In the genomic region with DNA sequence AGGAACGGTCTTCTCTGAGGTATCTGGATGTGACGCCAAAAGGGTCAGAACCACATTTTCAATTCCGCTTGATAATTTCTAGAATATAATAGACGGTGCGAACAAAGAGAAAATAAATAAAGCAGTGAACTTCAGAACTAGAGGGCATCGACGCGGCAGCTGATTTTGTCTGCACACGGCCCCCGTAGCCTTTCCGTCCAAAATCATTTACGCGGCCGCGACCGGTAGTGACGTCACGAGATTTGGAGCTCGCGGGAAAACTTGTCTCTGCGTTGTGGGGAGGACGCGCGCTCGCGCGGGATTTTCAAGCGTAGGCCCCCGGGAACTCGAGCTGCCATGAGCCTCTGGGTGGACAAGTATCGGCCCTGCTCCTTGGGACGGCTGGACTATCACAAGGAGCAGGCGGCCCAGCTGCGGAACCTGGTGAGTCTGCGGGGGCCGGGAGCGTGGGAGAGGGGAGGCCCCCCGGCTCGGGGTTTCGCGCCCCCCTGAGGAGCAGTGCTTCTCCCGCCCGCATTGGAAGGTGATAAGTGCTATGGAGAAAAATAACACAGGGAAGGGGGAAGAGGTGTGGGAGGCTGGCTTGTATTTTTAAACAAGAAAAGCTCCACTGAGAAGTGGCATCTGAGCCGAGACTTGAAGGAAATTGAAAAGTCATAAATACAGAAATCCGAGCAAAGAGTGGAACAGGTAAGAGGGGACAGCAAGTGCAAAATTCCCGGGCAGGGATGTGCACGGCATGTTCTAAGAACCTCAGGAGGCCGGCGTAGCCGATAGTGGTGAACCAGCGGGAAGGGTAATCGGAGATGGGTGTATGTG, we compare ENCODE assay signal across 8 cellular contexts. TPM values are rescaled to one million over a fixed set of nuclear protein-coding genes. Genes with fewer than 3 reads are reported as not detected.
DNase-seq lines count a peak whose midpoint lies in the region; ATAC-seq and TF ChIP-seq lines count a peak whose summit lies in the region.

Gene RFC3, plus strand, starts transcription at position 307 of the 819 bp plus-strand sequence. Its CDS starts 30 bp downstream, at position 337.

- intact Hi-C loops in A673 (cut with micrococcal nuclease; ENCODE audit: unreplicated experiment) (no loop called here), mammary epithelial cell (cut with micrococcal nuclease) (no loop called here)

- BruUV-seq in A673 (replicated peaks; lab: Mats Ljungman, UMichigan) (TSS peak; percentile 67), mammary epithelial cell (replicated peaks; lab: Mats Ljungman, UMichigan) (TSS peak; percentile 60)

- peak within 1 kb of the TSS; percentile 72 for H3K4me2 ChIP-seq in mammary epithelial cell (ENCODE audit: insufficient read depth, low read depth, low read length)

- H3K27me3 ChIP-seq in A673 (replicated peaks; ENCODE audit: insufficient read depth, low read depth, low read length, poor library complexity) (no peaks in the 10 kb centered on the region), mammary epithelial cell (ENCODE audit: insufficient read depth, low read length) (no peaks in the 10 kb centered on the region)

- H2AFZ ChIP-seq in mammary epithelial cell (ENCODE audit: low read depth, low read length), result peak within 1 kb of the TSS; percentile 88

- H3K9ac ChIP-seq in mammary epithelial cell (ENCODE audit: insufficient read depth, low read length), result peak within 1 kb of the TSS; percentile 96

- POLR2A ChIA-PET in A673 (lab: Charles Lee; ENCODE audit: low non-redundant PET), result interaction anchor here (0.7 kb wide), 1 partner anchor 19 kb away, joined by 4 read pairs; no protein-coding TSS in a partner anchor

- in situ Hi-C loops in mammary epithelial cell (cut with MboI; ENCODE audit: low sequenced_read_pairs in 2 of 2), result no loop called here

- 0% methylated on average over 38 of the region's 52 CpGs for WGBS in mammary epithelial cell (ENCODE audit: low coverage, missing lambda C conversion rate)

- CTCF ChIA-PET in A673 (lab: Charles Lee) (no interaction called here), mammary epithelial cell (lab: Charles Lee; ENCODE audit: low non-redundant PET) (interaction anchor here (0.6 kb wide), 1 partner anchor 115 kb away, joined by 5 read pairs; no protein-coding TSS in a partner anchor)

- H3K4me1 ChIP-seq in A673 (ENCODE audit: insufficient read depth, low read length, poor library complexity, severe bottlenecking) (peaks cover 5% of the 10 kb centered on the region), mammary epithelial cell (ENCODE audit: insufficient read depth, low read length) (peaks cover 5% of the 10 kb centered on the region)

- peak; percentile 97 for ATAC-seq in GM18868 (IDR thresholded peaks at IDR 0.05; ENCODE audit: unreplicated experiment)
- peak; percentile 86 for ATAC-seq in HG03108 (IDR thresholded peaks at IDR 0.05; ENCODE audit: unreplicated experiment)

- DNase-seq in A673 (ENCODE audit: low spot score), result peak; percentile 98
- peak; percentile 50 for DNase-seq in NCI-H2196 treated with DMSO at 0.1 percent for 48 hours (lab: John Stamatoyannopoulos, UW; ENCODE audit: unreplicated experiment)
- DNase-seq in mammary epithelial cell, result peak; percentile 92

- H3K9me3 ChIP-seq in A673 (ENCODE audit: low read depth, low read length, poor library complexity, severe bottlenecking), result no peaks in the 10 kb centered on the region
- H3K9me3 ChIP-seq in mammary epithelial cell (replicated peaks; ENCODE audit: insufficient read depth, low read length), result no peaks in the 10 kb centered on the region
- H3K9me3 ChIP-seq in iPS-18c (ENCODE audit: control insufficient read depth, insufficient read depth, low read length), result no peaks in the 10 kb centered on the region

- H3K4me3 ChIP-seq in A673 (ENCODE audit: low read depth, low read length, poor library complexity, severe bottlenecking) (peak within 1 kb of the TSS; percentile 82), mammary epithelial cell (replicated peaks in 1 of 3; ENCODE audit: insufficient read depth in 1 of 3, low read depth in 2 of 3, low read length in 3 of 3) (peak within 1 kb of the TSS; percentile 63 to 84 (median 67)), iPS-18c (ENCODE audit: insufficient read depth, low read depth, low read length) (peak within 1 kb of the TSS; percentile 89), skin epidermis (peak within 1 kb of the TSS; percentile 59 to 97 (median 84))

- TF ChIP-seq CTCF in A673 (conservative IDR thresholded peaks at IDR 0.05; ENCODE audit: low read depth, low read length) (no peak), VCaP (conservative IDR thresholded peaks at IDR 0.05) (no peak), mammary epithelial cell (conservative IDR thresholded peaks at IDR 0.05 in 1 of 2, IDR thresholded peaks at IDR 0.05 in 1 of 2; ENCODE audit: extremely low read depth in 1 of 2, insufficient read depth in 1 of 2, low read depth in 1 of 2, low read length in 2 of 2) (no peak)

- no peaks in the 10 kb centered on the region for H4K20me1 ChIP-seq in mammary epithelial cell (ENCODE audit: insufficient read depth, low read length)

- dilution Hi-C loops in mammary epithelial cell (cut with HindIII; ENCODE audit: low sequenced_read_pairs), result no loop called here

- H3K79me2 ChIP-seq in mammary epithelial cell (ENCODE audit: insufficient read depth, low read length), result peaks cover 38% of the 10 kb centered on the region

- peaks cover 26% of the 10 kb centered on the region for H3K36me3 ChIP-seq in A673 (ENCODE audit: insufficient read depth, low read length, poor library complexity, severe bottlenecking)
- peaks cover 9% of the 10 kb centered on the region for H3K36me3 ChIP-seq in mammary epithelial cell (ENCODE audit: insufficient read depth, low read length)

- peak within 1 kb of the TSS; percentile 93 for H3K27ac ChIP-seq in A673 (ENCODE audit: low read depth, low read length, poor library complexity, severe bottlenecking)
- peak within 1 kb of the TSS; percentile 81 for H3K27ac ChIP-seq in VCaP
- H3K27ac ChIP-seq in mammary epithelial cell (ENCODE audit: insufficient read depth, low read depth, low read length), result peak within 1 kb of the TSS; percentile 91
- peak within 1 kb of the TSS in 19 of 21 experiments; percentile 19 to 83 (median 72) for H3K27ac ChIP-seq in skin epidermis

RNA-seq across cellular contexts. Expression of gene RFC3, which starts in this region (rescaled TPM):
- total RNA-seq in A673 (2021) (64.1 and 64.4 TPM in 2 replicates), mammary epithelial cell (10 to 100 TPM in 1 of 2 donors, 1 to 10 TPM in 1; 8.7 to 24.0 TPM)
- 24.2 TPM for polyA plus RNA-seq in mammary epithelial cell
- polyA minus RNA-seq in mammary epithelial cell, result 17.8 TPM

Comparison
In these comparisons a context has a peak if more than half of its experiments do, and no peak if none do; other contexts are left out.
1. Peak in every context shown above with its lines: DNase-seq, ATAC-seq, H3K4me3 ChIP-seq and H3K27ac ChIP-seq.